1 cellular context compared by ENCODE assay signal in the genomic region with DNA sequence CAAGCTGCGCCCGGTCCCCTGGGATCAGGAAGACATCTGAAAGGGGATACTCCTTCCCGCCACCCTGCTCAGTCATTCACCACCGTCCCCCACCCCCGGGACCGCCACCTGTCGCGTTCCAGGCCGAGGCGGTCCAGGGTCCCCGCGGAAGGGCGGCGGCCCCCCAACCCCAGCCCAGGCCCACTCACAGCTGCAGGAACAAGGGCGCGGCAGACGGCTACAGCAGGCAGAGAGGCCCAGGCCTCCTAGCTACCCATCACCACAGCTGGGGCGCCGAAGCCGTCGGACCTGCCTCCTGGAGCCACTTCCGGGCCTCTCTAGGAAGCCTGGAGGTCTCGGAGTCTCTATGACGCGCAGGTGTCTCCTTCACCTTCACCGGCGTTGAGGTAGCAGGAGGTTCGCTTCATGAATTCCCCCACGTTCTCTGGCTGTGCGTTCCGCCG.
TF ChIP-seq lines count a peak whose summit lies in the region.

A gene with protein sequence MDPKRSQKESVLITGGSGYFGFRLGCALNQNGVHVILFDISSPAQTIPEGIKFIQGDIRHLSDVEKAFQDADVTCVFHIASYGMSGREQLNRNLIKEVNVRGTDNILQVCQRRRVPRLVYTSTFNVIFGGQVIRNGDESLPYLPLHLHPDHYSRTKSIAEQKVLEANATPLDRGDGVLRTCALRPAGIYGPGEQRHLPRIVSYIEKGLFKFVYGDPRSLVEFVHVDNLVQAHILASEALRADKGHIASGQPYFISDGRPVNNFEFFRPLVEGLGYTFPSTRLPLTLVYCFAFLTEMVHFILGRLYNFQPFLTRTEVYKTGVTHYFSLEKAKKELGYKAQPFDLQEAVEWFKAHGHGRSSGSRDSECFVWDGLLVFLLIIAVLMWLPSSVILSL (minus strand): TSS at position 272 of the 443 bp plus-strand sequence. CDS start 10,612 bp downstream, outside the sequence.

TF ChIP-seq in IMR-90, 13 proteins besides CTCF, POLR2A, EP300 and RAD21:
- TF ChIP-seq MXI1 (IDR thresholded peaks at IDR 0.05; ENCODE audit: borderline replicate concordance, low read depth, low read length) = no peak
- no peak for TF ChIP-seq CHD1 (IDR thresholded peaks at IDR 0.05; ENCODE audit: low read depth, low read length)
- no peak for TF ChIP-seq RCOR1 (IDR thresholded peaks at IDR 0.05; ENCODE audit: insufficient replicate concordance, low read length)
- no peak for TF ChIP-seq RFX5 (IDR thresholded peaks at IDR 0.05; ENCODE audit: low read depth, low read length)
- no peak for TF ChIP-seq CEBPB (IDR thresholded peaks at IDR 0.05; ENCODE audit: low read depth, low read length)
- TF ChIP-seq, protein P1, sequence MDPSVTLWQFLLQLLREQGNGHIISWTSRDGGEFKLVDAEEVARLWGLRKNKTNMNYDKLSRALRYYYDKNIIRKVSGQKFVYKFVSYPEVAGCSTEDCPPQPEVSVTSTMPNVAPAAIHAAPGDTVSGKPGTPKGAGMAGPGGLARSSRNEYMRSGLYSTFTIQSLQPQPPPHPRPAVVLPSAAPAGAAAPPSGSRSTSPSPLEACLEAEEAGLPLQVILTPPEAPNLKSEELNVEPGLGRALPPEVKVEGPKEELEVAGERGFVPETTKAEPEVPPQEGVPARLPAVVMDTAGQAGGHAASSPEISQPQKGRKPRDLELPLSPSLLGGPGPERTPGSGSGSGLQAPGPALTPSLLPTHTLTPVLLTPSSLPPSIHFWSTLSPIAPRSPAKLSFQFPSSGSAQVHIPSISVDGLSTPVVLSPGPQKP (IDR thresholded peaks at IDR 0.05; ENCODE audit: borderline replicate concordance, low read depth, low read length) = no peak
- TF ChIP-seq BHLHE40 (IDR thresholded peaks at IDR 0.05; ENCODE audit: low read depth, low read length) = no peak
- TF ChIP-seq MAZ (IDR thresholded peaks at IDR 0.05; ENCODE audit: borderline replicate concordance, low read depth, low read length) = no peak
- TF ChIP-seq, protein P2, sequence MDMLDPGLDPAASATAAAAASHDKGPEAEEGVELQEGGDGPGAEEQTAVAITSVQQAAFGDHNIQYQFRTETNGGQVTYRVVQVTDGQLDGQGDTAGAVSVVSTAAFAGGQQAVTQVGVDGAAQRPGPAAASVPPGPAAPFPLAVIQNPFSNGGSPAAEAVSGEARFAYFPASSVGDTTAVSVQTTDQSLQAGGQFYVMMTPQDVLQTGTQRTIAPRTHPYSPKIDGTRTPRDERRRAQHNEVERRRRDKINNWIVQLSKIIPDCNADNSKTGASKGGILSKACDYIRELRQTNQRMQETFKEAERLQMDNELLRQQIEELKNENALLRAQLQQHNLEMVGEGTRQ (IDR thresholded peaks at IDR 0.05; ENCODE audit: low read depth, low read length) = no peak
- TF ChIP-seq MAFK (IDR thresholded peaks at IDR 0.05; ENCODE audit: low read depth, low read length) = no peak
- no peak for TF ChIP-seq NFE2L2 (IDR thresholded peaks at IDR 0.05; ENCODE audit: low read depth, low read length)
- TF ChIP-seq SMC3 (IDR thresholded peaks at IDR 0.05; ENCODE audit: low read depth, low read length) = no peak
